24 cellular contexts compared by ENCODE assay signal in the genomic region with DNA sequence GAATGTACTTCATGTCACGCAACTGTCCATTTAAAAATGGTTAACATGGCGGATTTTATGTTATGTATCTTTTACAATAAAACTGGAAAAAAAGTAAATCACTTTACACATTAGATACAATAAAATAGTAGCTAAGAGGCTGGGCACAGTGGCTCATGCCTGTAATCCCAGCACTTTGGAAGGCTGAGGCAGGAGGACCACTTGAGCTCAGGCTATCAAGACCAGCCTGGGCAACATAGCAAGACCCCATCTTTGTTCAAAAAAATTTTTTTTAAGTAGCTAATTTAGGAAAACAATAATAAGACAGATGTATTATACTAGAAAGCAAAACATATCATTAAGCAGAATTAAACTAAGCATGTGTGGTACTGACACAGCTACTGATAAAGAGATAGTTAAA. TPM values are rescaled to one million over a fixed set of nuclear protein-coding genes. Genes with fewer than 3 reads are reported as not detected.
A peak's percentile ranks its signal among the peaks of the same experiment; 100 is the strongest.
DNase-seq lines count a peak whose midpoint lies in the region; ATAC-seq, FAIRE-seq and TF ChIP-seq lines count a peak whose summit lies in the region.
"Had no signal": no experiment of that assay in that cellular context is flagged by ENCODE, and none has a peak within 500 bp of the region (broad histone marks: within the 10 kb centered on the region; RNA-seq: fewer than 3 reads in every experiment).

No MANE protein-coding gene starts in this region.

- no peak overlapping the region for H3K23ac ChIP-seq in H1 (ENCODE audit: insufficient read length)

- no peak overlapping the region for H4K91ac ChIP-seq in H1 (replicated peaks; ENCODE audit: insufficient read length, low read length)

- no peak overlapping the region for H3K4me3 ChIP-seq in H1 (ENCODE audit: extremely low read depth in 1 of 4, insufficient read depth in 2 of 4, low read depth in 3 of 4, low read length in 4 of 4)
- H3K4me3 ChIP-seq: A549, GM12878, GM23248 had no signal

- no peak for DNase-seq in natural killer cell
- no peak for DNase-seq in natural killer cell treated with Interleukin-12 subunit alpha and Interleukin-12 subunit beta and Interleukin-15 and Interleukin-18, amount 100 ng/mL, for 72 hours (ENCODE audit: low spot score)
- no peak for DNase-seq in WTC11 (ENCODE audit: low spot score)
- DNase-seq in H1 (ENCODE audit: low read depth in 1 of 2, low spot score in 2 of 2): no peak
- no peak for DNase-seq in occipital lobe (lab: John Stamatoyannopoulos, UW)
- DNase-seq in GM13976 (ENCODE audit: low spot score): no peak
- DNase-seq: 8988T; ACHN; C1 segment of cervical spinal cord; CD4-positive, alpha-beta memory T cell; COR-L47; DMS153; EL; GDM1; GM23248; H9; HFFc6 had no signal

- intact Hi-C loops in natural killer cell (cut with micrococcal nuclease): no loop called here

- FAIRE-seq in H1 (lab: Jason Lieb, UNC): no peak
- FAIRE-seq: A549, GM12878, GM18507 had no signal

- H2BK5ac ChIP-seq in H1 (ENCODE audit: low read depth, low read length): no peak overlapping the region

- H3K36me3 Mint-ChIP-seq in natural killer cell: peaks cover 7% of the 10 kb centered on the region
- peaks cover 6% of the 10 kb centered on the region for H3K36me3 Mint-ChIP-seq in natural killer cell treated with Interleukin-12 subunit alpha and Interleukin-12 subunit beta and Interleukin-15 and Interleukin-18, amount 100 ng/mL, for 72 hours
- peaks cover 19% of the 10 kb centered on the region for H3K36me3 Mint-ChIP-seq in WTC11

- no peak overlapping the region for H4K8ac ChIP-seq in H1 (ENCODE audit: extremely low read depth, insufficient read depth, low read length)

- H3K79me2 ChIP-seq in H1 (ENCODE audit: control insufficient read depth in 1 of 2, insufficient read depth in 2 of 2, low read length in 2 of 2): peaks cover 8 to 82% of the 10 kb centered on the region in 2 experiments

- H3K9me3 Mint-ChIP-seq in natural killer cell: no peaks in the 10 kb centered on the region
- no peaks in the 10 kb centered on the region for H3K9me3 Mint-ChIP-seq in natural killer cell treated with Interleukin-12 subunit alpha and Interleukin-12 subunit beta and Interleukin-15 and Interleukin-18, amount 100 ng/mL, for 72 hours
- H3K9me3 Mint-ChIP-seq in WTC11: no peaks in the 10 kb centered on the region
- H3K9me3 Mint-ChIP-seq: CD4-positive, alpha-beta memory T cell; H9; HFFc6 had no signal

- H4K5ac ChIP-seq in H1 (ENCODE audit: insufficient read length, low read depth, low read length): no peak overlapping the region

- H2BK15ac ChIP-seq in H1 (ENCODE audit: low read length): no peak overlapping the region

- H2AFZ ChIP-seq in H1 (ENCODE audit: low read length): no peak overlapping the region
- H2AFZ ChIP-seq: GM23248 had no signal

- ATAC-seq in natural killer cell: no peak
- no peak for ATAC-seq in natural killer cell treated with Interleukin-12 subunit alpha and Interleukin-12 subunit beta and Interleukin-15 and Interleukin-18, amount 100 ng/mL, for 72 hours
- no peak for ATAC-seq in WTC11
- ATAC-seq in GM19467 (IDR thresholded peaks at IDR 0.05; ENCODE audit: unreplicated experiment): no peak
- ATAC-seq: A549, GM12878, HCT116 had no signal

- TF ChIP-seq EP300 in H1 (IDR thresholded peaks at IDR 0.05; ENCODE audit: borderline replicate concordance in 1 of 2, low read depth in 2 of 2, low read length in 2 of 2): no peak

- H3K4ac ChIP-seq in H1 (replicated peaks; ENCODE audit: insufficient read length, low read depth, low read length): no peak overlapping the region

- no peak overlapping the region for H3K56ac ChIP-seq in H1 (replicated peaks; ENCODE audit: insufficient read length, low read depth, low read length)

- peaks cover 4% of the 10 kb centered on the region; the same call in 1 of the 2 replicates for H3K79me1 ChIP-seq in H1 (ENCODE audit: low read depth, low read length)

- no peak overlapping the region for H3K9ac ChIP-seq in H1 (replicated peaks in 1 of 4; ENCODE audit: extremely low read depth in 1 of 4, low read depth in 3 of 4, low read length in 3 of 4)
- H3K9ac ChIP-seq: GM23248 had no signal

- WGBS in H1 (ENCODE audit: extremely low coverage in 1 of 2, insufficient coverage in 1 of 2, insufficient read length in 1 of 2, insufficient replicate concordance in 2 of 2, low coverage in 1 of 2, low lambda C conversion rate in 2 of 2, missing lambda C conversion rate in 1 of 2), 2 experiments: 95% methylated on average over 2 of the region's 2 CpGs; no CpG with 5 or more reads in 1 of the 2 experiments

- no peaks in the 10 kb centered on the region for H3K9me3 ChIP-seq in H1 (ENCODE audit: insufficient read depth in 2 of 2, low read depth in 1 of 2, low read length in 1 of 2)
- H3K9me3 ChIP-seq: A549 had no signal

- H3K27me3 Mint-ChIP-seq in natural killer cell (ENCODE audit: low read depth in 2 of 2) (no peaks in the 10 kb centered on the region), WTC11 (ENCODE audit: low read depth) (no peaks in the 10 kb centered on the region)
- no peaks in the 10 kb centered on the region for H3K27me3 Mint-ChIP-seq in natural killer cell treated with Interleukin-12 subunit alpha and Interleukin-12 subunit beta and Interleukin-15 and Interleukin-18, amount 100 ng/mL, for 72 hours
- H3K27me3 Mint-ChIP-seq: CD4-positive, alpha-beta memory T cell had no signal

- H3K27ac ChIP-seq in H1 (ENCODE audit: low read depth, low read length): no peak overlapping the region
- H3K27ac ChIP-seq: A549, GM23248 had no signal

- H3K4me2 ChIP-seq in H1 (ENCODE audit: insufficient read depth in 1 of 2, low read depth in 2 of 2, low read length in 2 of 2): no peak overlapping the region
- H3K4me2 ChIP-seq: A549 had no signal

- no peak overlapping the region for H3K18ac ChIP-seq in H1 (ENCODE audit: extremely low read depth, low read length)

- no peak for TF ChIP-seq CTCF in natural killer cell (IDR thresholded peaks at IDR 0.05)
- TF ChIP-seq CTCF in WTC11 (IDR thresholded peaks at IDR 0.05): no peak
- TF ChIP-seq CTCF in H1 (IDR thresholded peaks at IDR 0.05; ENCODE audit: control extremely low read depth in 1 of 3, insufficient read depth in 1 of 3, low read depth in 1 of 3, low read length in 3 of 3): no peak
- no peak for TF ChIP-seq CTCF in GM13976 (IDR thresholded peaks at IDR 0.05; ENCODE audit: borderline replicate concordance, control extremely low read depth, extremely low read depth, insufficient read depth, missing control alignments)

- peaks cover 41 to 44% of the 10 kb centered on the region in 2 donors for H3K4me1 Mint-ChIP-seq in natural killer cell
- H3K4me1 Mint-ChIP-seq in natural killer cell treated with Interleukin-12 subunit alpha and Interleukin-12 subunit beta and Interleukin-15 and Interleukin-18, amount 100 ng/mL, for 72 hours (ENCODE audit: low read depth in 2 of 2): peaks cover 14 to 22% of the 10 kb centered on the region in 2 donors
- H3K4me1 Mint-ChIP-seq in WTC11: no peaks in the 10 kb centered on the region

- CTCF ChIA-PET in WTC11 (lab: Charles Lee) (no interaction called here), H1 (lab: Charles Lee; ENCODE audit: partially characterized antibody) (interaction anchor here (0.7 kb wide), 1 partner anchor 21 kb away, joined by 3 read pairs; no protein-coding TSS in a partner anchor)

- no peak for TF ChIP-seq RAD21 in H1 (IDR thresholded peaks at IDR 0.05 in 1 of 2, conservative IDR thresholded peaks at IDR 0.05 in 1 of 2; ENCODE audit: low read depth in 2 of 2, low read length in 2 of 2)

- POLR2A ChIA-PET in WTC11 (lab: Charles Lee): no interaction called here
- POLR2A ChIA-PET in H1 (lab: Charles Lee; ENCODE audit: partially characterized antibody): no interaction called here

- no peak overlapping the region for H3K14ac ChIP-seq in H1 (ENCODE audit: insufficient read length)

- no peaks in the 10 kb centered on the region for H3K4me1 ChIP-seq in H1 (replicated peaks in 1 of 4; ENCODE audit: control insufficient read depth in 3 of 4, insufficient read depth in 4 of 4, low read length in 3 of 4)
- H3K4me1 ChIP-seq: A549 had no signal

- peaks cover 0 to 10% (median 4%) of the 10 kb centered on the region in 4 experiments; a peak in 4 of 8 replicates for H3K36me3 ChIP-seq in H1 (ENCODE audit: control insufficient read depth in 2 of 4, insufficient read depth in 4 of 4, low read length in 3 of 4)

- H3K27me3 ChIP-seq in H1 (replicated peaks in 1 of 4; ENCODE audit: control insufficient read depth in 3 of 4, extremely low read depth in 1 of 4, insufficient read depth in 3 of 4, low read length in 3 of 4): no peaks in the 10 kb centered on the region

- no peak for TF ChIP-seq POLR2A in H1 (IDR thresholded peaks at IDR 0.05; ENCODE audit: control extremely low read depth in 1 of 2, low read depth in 2 of 2, low read length in 2 of 2)

- H2BK120ac ChIP-seq in H1 (replicated peaks; ENCODE audit: low read depth, low read length): no peak overlapping the region

- no peak overlapping the region for H2BK20ac ChIP-seq in H1 (ENCODE audit: low read length)

- H3K4me3 Mint-ChIP-seq in natural killer cell: no peak overlapping the region
- H3K4me3 Mint-ChIP-seq in natural killer cell treated with Interleukin-12 subunit alpha and Interleukin-12 subunit beta and Interleukin-15 and Interleukin-18, amount 100 ng/mL, for 72 hours: no peak overlapping the region
- H3K4me3 Mint-ChIP-seq in WTC11: no peak overlapping the region
- H3K4me3 Mint-ChIP-seq: CD4-positive, alpha-beta memory T cell; H9; HFFc6 had no signal

- H4K20me1 ChIP-seq in H1 (replicated peaks in 1 of 2; ENCODE audit: control insufficient read depth in 1 of 2, insufficient read depth in 2 of 2, low read length in 2 of 2): peaks cover 5 to 6% of the 10 kb centered on the region in 2 experiments

- H2BK12ac ChIP-seq in H1 (ENCODE audit: low read depth, low read length): no peak overlapping the region

- no peak overlapping the region for H2AK5ac ChIP-seq in H1 (ENCODE audit: low read depth, low read length)

- H3K27ac Mint-ChIP-seq in natural killer cell (peak overlapping the region; percentile 19 to 44), WTC11 (0 out of 2 replicates have a peak overlapping the region, but pooled peaks have one; percentile 60)
- H3K27ac Mint-ChIP-seq in natural killer cell treated with Interleukin-12 subunit alpha and Interleukin-12 subunit beta and Interleukin-15 and Interleukin-18, amount 100 ng/mL, for 72 hours: no peak overlapping the region
- H3K27ac Mint-ChIP-seq: HFFc6 had no signal

- in situ Hi-C loops in GM13976 (cut with MboI; ENCODE audit: low sequenced_read_pairs, unreplicated experiment): no loop called here

- H3K23me2 ChIP-seq in H1 (ENCODE audit: low read depth, low read length): no peaks in the 10 kb centered on the region

RNA-seq across cellular contexts. Expression of a gene that starts 11.5 kb away (rescaled TPM):
- 10 to 100 TPM; 34.5 to 45.0 (median 42.0) TPM for total RNA-seq in natural killer cell
- 10 to 100 TPM; 22.2 to 29.9 TPM for total RNA-seq in natural killer cell treated with Interleukin-12 subunit alpha and Interleukin-12 subunit beta and Interleukin-15 and Interleukin-18, amount 100 ng/mL, for 72 hours
- 57.0 to 66.1 TPM (median 57.7 TPM) in 3 replicates for total RNA-seq in WTC11 (2021)
- total RNA-seq in H1 (2021; fragmentation: NEBNext Ultra II Directional; extraction: Animal tissue kit (Norgen Biotek cat#: 25700)): 62.9 and 63.5 TPM in 2 replicates
- polyA plus RNA-seq in H1 (2011; rRNA removed): 6.3 and 8.1 TPM in 2 replicates
- polyA plus RNA-seq in H1 (2011; cell fraction: cytosol; rRNA removed): 7.7 TPM
- 9.6 TPM for polyA plus RNA-seq in H1 (2011; cell fraction: nucleus; rRNA removed)
- polyA plus RNA-seq in H1 (2012, experiment 1 of 2): 24.8 to 26.5 TPM (median 25.8 TPM) in 4 replicates
- polyA plus RNA-seq in H1 (2012, experiment 2 of 2): 1.9 TPM
- polyA plus RNA-seq in H1 (2013, experiment 1 of 2): 25.1 TPM
- polyA plus RNA-seq in H1 (2013, experiment 2 of 2): 25.2 TPM
- 45.5 and 52.6 TPM in 2 replicates for polyA minus RNA-seq in H1 (2011; rRNA and poly(A)+ RNA removed)
- 35.6 TPM for polyA minus RNA-seq in H1 (2011; cell fraction: cytosol; rRNA and poly(A)+ RNA removed)
- polyA minus RNA-seq in H1 (2011; cell fraction: nucleus; rRNA and poly(A)+ RNA removed): 24.6 TPM
- total RNA-seq in occipital lobe: 25.9 TPM

RNA-seq across cellular contexts. Expression of a gene that starts 23.1 kb away (rescaled TPM):
- total RNA-seq in natural killer cell: not detected
- not detected for total RNA-seq in natural killer cell treated with Interleukin-12 subunit alpha and Interleukin-12 subunit beta and Interleukin-15 and Interleukin-18, amount 100 ng/mL, for 72 hours
- not detected in 3 replicates for total RNA-seq in WTC11 (2021)
- total RNA-seq in H1 (2021; fragmentation: NEBNext Ultra II Directional; extraction: Animal tissue kit (Norgen Biotek cat#: 25700)): not detected in 2 replicates
- polyA plus RNA-seq in H1 (2011; rRNA removed): 0.03 TPM in 1 of 2 replicates, not detected in the other
- polyA plus RNA-seq in H1 (2011; cell fraction: cytosol; rRNA removed): not detected
- polyA plus RNA-seq in H1 (2011; cell fraction: nucleus; rRNA removed): 0.10 TPM
- polyA plus RNA-seq in H1 (2012, experiment 1 of 2): not detected in 4 replicates
- polyA plus RNA-seq in H1 (2012, experiment 2 of 2): not detected
- not detected for polyA plus RNA-seq in H1 (2013, experiment 1 of 2)
- not detected for polyA plus RNA-seq in H1 (2013, experiment 2 of 2)
- not detected in 2 replicates for polyA minus RNA-seq in H1 (2011; rRNA and poly(A)+ RNA removed)
- polyA minus RNA-seq in H1 (2011; cell fraction: cytosol; rRNA and poly(A)+ RNA removed): not detected
- not detected for polyA minus RNA-seq in H1 (2011; cell fraction: nucleus; rRNA and poly(A)+ RNA removed)
- not detected for total RNA-seq in occipital lobe
- total RNA-seq: CD4-positive, alpha-beta memory T cell; GM12878; GM23248; H4; H9; HFFc6 had no signal
- polyA plus RNA-seq: A549; BJ; CD4-positive, alpha-beta memory T cell; GM23248 had no signal

RNA-seq across cellular contexts. Expression of a gene that starts 59.9 kb away (rescaled TPM):
- total RNA-seq in natural killer cell (10 to 100 TPM; 82.0 to 97.2 (median 82.4) TPM), WTC11 (2021) (99.6 to 110 TPM (median 109 TPM) in 3 replicates), occipital lobe (65.0 TPM)
- total RNA-seq in natural killer cell treated with Interleukin-12 subunit alpha and Interleukin-12 subunit beta and Interleukin-15 and Interleukin-18, amount 100 ng/mL, for 72 hours: 10 to 100 TPM; 51.4 to 53.2 TPM
- total RNA-seq in H1 (2021; fragmentation: NEBNext Ultra II Directional; extraction: Animal tissue kit (Norgen Biotek cat#: 25700)): 109 and 122 TPM in 2 replicates
- polyA plus RNA-seq in H1 (2011; rRNA removed): 16.4 and 18.5 TPM in 2 replicates
- polyA plus RNA-seq in H1 (2011; cell fraction: cytosol; rRNA removed): 21.7 TPM
- 18.8 TPM for polyA plus RNA-seq in H1 (2011; cell fraction: nucleus; rRNA removed)
- polyA plus RNA-seq in H1 (2012, experiment 1 of 2): 17.0 to 47.1 TPM (median 24.2 TPM) in 4 replicates
- polyA plus RNA-seq in H1 (2012, experiment 2 of 2): 1.2 TPM
- 23.3 TPM for polyA plus RNA-seq in H1 (2013, experiment 1 of 2)
- 24.4 TPM for polyA plus RNA-seq in H1 (2013, experiment 2 of 2)
- polyA minus RNA-seq in H1 (2011; rRNA and poly(A)+ RNA removed): 49.0 and 52.6 TPM in 2 replicates
- 28.5 TPM for polyA minus RNA-seq in H1 (2011; cell fraction: cytosol; rRNA and poly(A)+ RNA removed)
- 32.6 TPM for polyA minus RNA-seq in H1 (2011; cell fraction: nucleus; rRNA and poly(A)+ RNA removed)

Comparison
In these comparisons a context has a peak if more than half of its experiments do, and no peak if none do; other contexts are left out.
1. H3K27ac Mint-ChIP-seq: peak in natural killer cell (2 of 2) and WTC11 (single experiment); none in natural killer cell treated with Interleukin-12 subunit alpha and Interleukin-12 subunit beta and Interleukin-15 and Interleukin-18, amount 100 ng/mL, for 72 hours (0 of 2).